ENCODE assay signal across 1 cellular context in the genomic region with DNA sequence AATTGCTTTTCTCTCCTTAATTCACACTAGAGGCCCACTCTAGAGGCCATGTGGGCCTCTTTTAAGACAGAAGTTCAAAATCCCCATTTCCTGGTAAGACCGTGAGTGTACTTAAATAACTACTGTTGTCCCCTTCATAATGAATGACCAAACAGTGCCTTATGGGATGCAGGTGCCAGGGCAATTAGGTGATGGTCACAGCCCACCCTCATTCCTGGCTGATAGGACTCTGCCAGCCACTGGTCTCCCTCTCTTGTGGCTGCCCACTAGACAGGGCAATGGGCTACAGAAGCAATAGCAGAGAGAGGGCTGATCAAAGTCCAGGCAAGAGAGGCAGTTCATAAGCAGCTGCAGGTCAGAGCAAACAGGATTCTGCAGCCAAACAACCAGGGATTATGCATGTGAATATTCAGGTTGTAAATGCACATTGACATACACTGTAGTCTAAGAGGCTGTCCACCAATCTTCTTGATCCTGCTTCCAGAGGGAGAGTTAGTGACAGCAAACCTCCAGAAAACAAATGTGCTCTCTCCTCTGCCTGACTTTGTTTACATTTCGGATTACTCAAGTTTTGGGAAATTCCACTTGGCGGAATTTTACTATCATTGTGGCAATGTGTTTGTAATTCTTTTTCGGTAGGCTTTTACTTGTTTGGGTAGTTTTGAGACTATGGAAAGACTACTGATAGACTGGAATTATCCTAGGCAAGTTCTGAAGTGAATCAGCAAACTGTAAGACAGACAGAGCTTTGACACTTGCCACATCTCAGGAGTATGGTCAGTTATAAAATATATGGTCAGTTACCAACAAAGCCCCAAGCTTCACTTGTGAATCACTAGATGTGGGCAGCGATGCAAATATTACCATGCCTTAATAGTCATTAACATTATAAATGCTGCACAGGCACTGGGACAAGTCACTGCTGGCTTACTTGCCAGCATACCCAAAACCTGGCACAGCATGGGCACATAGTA.
TF ChIP-seq lines count a peak whose summit lies in the region.

No MANE protein-coding gene starts in this region.

TF ChIP-seq in HepG2, 621 proteins besides CTCF, POLR2A, EP300 and RAD21 (continued from another document and continues in another):
- peak; percentile 57; the same call in 1 of the 2 replicates for TF ChIP-seq ZBED4 (CRISPR knock-in tag; IDR thresholded peaks at IDR 0.05; ENCODE audit: borderline replicate concordance)
- TF ChIP-seq SMC3 (IDR thresholded peaks at IDR 0.05; ENCODE audit: low read length), result peak; percentile 19; the same call in 1 of the 2 replicates
- TF ChIP-seq MYNN (CRISPR knock-in tag; IDR thresholded peaks at IDR 0.05; ENCODE audit: low read depth), result 0 out of 2 replicates have a peak, but pooled peaks have one; percentile 64
- TF ChIP-seq, protein P1, sequence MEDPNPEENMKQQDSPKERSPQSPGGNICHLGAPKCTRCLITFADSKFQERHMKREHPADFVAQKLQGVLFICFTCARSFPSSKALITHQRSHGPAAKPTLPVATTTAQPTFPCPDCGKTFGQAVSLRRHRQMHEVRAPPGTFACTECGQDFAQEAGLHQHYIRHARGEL (CRISPR knock-in tag; IDR thresholded peaks at IDR 0.05), result no peak
- TF ChIP-seq ZNF350 (CRISPR knock-in tag; IDR thresholded peaks at IDR 0.05; ENCODE audit: borderline replicate concordance, low read depth), result peak; percentile 84; the same call in 1 of the 2 replicates
- TF ChIP-seq, protein P2, sequence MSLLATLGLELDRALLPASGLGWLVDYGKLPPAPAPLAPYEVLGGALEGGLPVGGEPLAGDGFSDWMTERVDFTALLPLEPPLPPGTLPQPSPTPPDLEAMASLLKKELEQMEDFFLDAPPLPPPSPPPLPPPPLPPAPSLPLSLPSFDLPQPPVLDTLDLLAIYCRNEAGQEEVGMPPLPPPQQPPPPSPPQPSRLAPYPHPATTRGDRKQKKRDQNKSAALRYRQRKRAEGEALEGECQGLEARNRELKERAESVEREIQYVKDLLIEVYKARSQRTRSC (CRISPR knock-in tag; IDR thresholded peaks at IDR 0.05; ENCODE audit: low read depth), result no peak
- TF ChIP-seq TAF1 (CRISPR knock-in tag; IDR thresholded peaks at IDR 0.05), result peak; percentile 64; the same call in 1 of the 2 replicates
- TF ChIP-seq ZNF12 (CRISPR knock-in tag; IDR thresholded peaks at IDR 0.05), result peak; percentile 70
- TF ChIP-seq ESRRA (CRISPR knock-in tag; IDR thresholded peaks at IDR 0.05; ENCODE audit: low read depth), result no peak
- no peak for TF ChIP-seq HNRNPK (IDR thresholded peaks at IDR 0.05; ENCODE audit: low read depth, low read length, poor library complexity, severe bottlenecking)
- no peak for TF ChIP-seq SETDB1 (CRISPR knock-in tag; IDR thresholded peaks at IDR 0.05; ENCODE audit: borderline replicate concordance)
- no peak for TF ChIP-seq NFYB (CRISPR knock-in tag; IDR thresholded peaks at IDR 0.05)
- TF ChIP-seq SNAI1 (CRISPR knock-in tag; IDR thresholded peaks at IDR 0.05; ENCODE audit: borderline replicate concordance), result no peak
- no peak for TF ChIP-seq ARNT (IDR thresholded peaks at IDR 0.05)
- 0 out of 2 replicates have a peak, but pooled peaks have one; percentile 26 for TF ChIP-seq TFDP2 (CRISPR knock-in tag; IDR thresholded peaks at IDR 0.05)
- TF ChIP-seq ARNTL (CRISPR knock-in tag; IDR thresholded peaks at IDR 0.05), result peak; percentile 47; the same call in 1 of the 2 replicates
- TF ChIP-seq, protein P3, sequence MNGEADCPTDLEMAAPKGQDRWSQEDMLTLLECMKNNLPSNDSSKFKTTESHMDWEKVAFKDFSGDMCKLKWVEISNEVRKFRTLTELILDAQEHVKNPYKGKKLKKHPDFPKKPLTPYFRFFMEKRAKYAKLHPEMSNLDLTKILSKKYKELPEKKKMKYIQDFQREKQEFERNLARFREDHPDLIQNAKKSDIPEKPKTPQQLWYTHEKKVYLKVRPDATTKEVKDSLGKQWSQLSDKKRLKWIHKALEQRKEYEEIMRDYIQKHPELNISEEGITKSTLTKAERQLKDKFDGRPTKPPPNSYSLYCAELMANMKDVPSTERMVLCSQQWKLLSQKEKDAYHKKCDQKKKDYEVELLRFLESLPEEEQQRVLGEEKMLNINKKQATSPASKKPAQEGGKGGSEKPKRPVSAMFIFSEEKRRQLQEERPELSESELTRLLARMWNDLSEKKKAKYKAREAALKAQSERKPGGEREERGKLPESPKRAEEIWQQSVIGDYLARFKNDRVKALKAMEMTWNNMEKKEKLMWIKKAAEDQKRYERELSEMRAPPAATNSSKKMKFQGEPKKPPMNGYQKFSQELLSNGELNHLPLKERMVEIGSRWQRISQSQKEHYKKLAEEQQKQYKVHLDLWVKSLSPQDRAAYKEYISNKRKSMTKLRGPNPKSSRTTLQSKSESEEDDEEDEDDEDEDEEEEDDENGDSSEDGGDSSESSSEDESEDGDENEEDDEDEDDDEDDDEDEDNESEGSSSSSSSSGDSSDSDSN (CRISPR knock-in tag; IDR thresholded peaks at IDR 0.05), result no peak; the same call in 1 of the 2 replicates
- peak; percentile 86; the same call in 1 of the 2 replicates for TF ChIP-seq ZSCAN29 (CRISPR knock-in tag; conservative IDR thresholded peaks at IDR 0.05)
- no peak for TF ChIP-seq MLLT10 (CRISPR knock-in tag; IDR thresholded peaks at IDR 0.05)
- TF ChIP-seq TCF12 (IDR thresholded peaks at IDR 0.05), result no peak
- no peak for TF ChIP-seq TCF12 (CRISPR knock-in tag; IDR thresholded peaks at IDR 0.05)
- TF ChIP-seq, protein P4, sequence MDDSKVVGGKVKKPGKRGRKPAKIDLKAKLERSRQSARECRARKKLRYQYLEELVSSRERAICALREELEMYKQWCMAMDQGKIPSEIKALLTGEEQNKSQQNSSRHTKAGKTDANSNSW (CRISPR knock-in tag; IDR thresholded peaks at IDR 0.05; ENCODE audit: borderline replicate concordance), result no peak
- TF ChIP-seq ZNF30 (CRISPR knock-in tag; IDR thresholded peaks at IDR 0.05), result no peak
- peak; percentile 41 for TF ChIP-seq SIN3A (IDR thresholded peaks at IDR 0.05; ENCODE audit: borderline replicate concordance, low read depth, low read length)
- TF ChIP-seq ARID2 (CRISPR knock-in tag; IDR thresholded peaks at IDR 0.05; ENCODE audit: borderline replicate concordance), result no peak; the same call in 1 of the 2 replicates
- TF ChIP-seq, protein P5, sequence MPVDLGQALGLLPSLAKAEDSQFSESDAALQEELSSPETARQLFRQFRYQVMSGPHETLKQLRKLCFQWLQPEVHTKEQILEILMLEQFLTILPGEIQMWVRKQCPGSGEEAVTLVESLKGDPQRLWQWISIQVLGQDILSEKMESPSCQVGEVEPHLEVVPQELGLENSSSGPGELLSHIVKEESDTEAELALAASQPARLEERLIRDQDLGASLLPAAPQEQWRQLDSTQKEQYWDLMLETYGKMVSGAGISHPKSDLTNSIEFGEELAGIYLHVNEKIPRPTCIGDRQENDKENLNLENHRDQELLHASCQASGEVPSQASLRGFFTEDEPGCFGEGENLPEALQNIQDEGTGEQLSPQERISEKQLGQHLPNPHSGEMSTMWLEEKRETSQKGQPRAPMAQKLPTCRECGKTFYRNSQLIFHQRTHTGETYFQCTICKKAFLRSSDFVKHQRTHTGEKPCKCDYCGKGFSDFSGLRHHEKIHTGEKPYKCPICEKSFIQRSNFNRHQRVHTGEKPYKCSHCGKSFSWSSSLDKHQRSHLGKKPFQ (CRISPR knock-in tag; IDR thresholded peaks at IDR 0.05; ENCODE audit: insufficient replicate concordance), result no peak
- TF ChIP-seq, protein P6, sequence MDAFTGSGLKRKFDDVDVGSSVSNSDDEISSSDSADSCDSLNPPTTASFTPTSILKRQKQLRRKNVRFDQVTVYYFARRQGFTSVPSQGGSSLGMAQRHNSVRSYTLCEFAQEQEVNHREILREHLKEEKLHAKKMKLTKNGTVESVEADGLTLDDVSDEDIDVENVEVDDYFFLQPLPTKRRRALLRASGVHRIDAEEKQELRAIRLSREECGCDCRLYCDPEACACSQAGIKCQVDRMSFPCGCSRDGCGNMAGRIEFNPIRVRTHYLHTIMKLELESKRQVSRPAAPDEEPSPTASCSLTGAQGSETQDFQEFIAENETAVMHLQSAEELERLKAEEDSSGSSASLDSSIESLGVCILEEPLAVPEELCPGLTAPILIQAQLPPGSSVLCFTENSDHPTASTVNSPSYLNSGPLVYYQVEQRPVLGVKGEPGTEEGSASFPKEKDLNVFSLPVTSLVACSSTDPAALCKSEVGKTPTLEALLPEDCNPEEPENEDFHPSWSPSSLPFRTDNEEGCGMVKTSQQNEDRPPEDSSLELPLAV (CRISPR knock-in tag; conservative IDR thresholded peaks at IDR 0.05; ENCODE audit: low read depth), result no peak
- TF ChIP-seq, protein P7, sequence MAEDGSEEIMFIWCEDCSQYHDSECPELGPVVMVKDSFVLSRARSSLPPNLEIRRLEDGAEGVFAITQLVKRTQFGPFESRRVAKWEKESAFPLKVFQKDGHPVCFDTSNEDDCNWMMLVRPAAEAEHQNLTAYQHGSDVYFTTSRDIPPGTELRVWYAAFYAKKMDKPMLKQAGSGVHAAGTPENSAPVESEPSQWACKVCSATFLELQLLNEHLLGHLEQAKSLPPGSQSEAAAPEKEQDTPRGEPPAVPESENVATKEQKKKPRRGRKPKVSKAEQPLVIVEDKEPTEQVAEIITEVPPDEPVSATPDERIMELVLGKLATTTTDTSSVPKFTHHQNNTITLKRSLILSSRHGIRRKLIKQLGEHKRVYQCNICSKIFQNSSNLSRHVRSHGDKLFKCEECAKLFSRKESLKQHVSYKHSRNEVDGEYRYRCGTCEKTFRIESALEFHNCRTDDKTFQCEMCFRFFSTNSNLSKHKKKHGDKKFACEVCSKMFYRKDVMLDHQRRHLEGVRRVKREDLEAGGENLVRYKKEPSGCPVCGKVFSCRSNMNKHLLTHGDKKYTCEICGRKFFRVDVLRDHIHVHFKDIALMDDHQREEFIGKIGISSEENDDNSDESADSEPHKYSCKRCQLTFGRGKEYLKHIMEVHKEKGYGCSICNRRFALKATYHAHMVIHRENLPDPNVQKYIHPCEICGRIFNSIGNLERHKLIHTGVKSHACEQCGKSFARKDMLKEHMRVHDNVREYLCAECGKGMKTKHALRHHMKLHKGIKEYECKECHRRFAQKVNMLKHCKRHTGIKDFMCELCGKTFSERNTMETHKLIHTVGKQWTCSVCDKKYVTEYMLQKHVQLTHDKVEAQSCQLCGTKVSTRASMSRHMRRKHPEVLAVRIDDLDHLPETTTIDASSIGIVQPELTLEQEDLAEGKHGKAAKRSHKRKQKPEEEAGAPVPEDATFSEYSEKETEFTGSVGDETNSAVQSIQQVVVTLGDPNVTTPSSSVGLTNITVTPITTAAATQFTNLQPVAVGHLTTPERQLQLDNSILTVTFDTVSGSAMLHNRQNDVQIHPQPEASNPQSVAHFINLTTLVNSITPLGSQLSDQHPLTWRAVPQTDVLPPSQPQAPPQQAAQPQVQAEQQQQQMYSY (CRISPR knock-in tag; IDR thresholded peaks at IDR 0.05), result 0 out of 2 replicates have a peak, but pooled peaks have one; percentile 36
- peak; percentile 64; the same call in 1 of the 2 replicates for TF ChIP-seq ZNF44 (CRISPR knock-in tag; IDR thresholded peaks at IDR 0.05)
- no peak for TF ChIP-seq PCBP1 (IDR thresholded peaks at IDR 0.05; ENCODE audit: borderline replicate concordance, low read depth, low read length)
- no peak for TF ChIP-seq ZNF766 (CRISPR knock-in tag; IDR thresholded peaks at IDR 0.05; ENCODE audit: borderline replicate concordance)
- no peak for TF ChIP-seq TCF7L2 (IDR thresholded peaks at IDR 0.05; ENCODE audit: low read depth, low read length)
- TF ChIP-seq KLF12 (CRISPR knock-in tag; IDR thresholded peaks at IDR 0.05; ENCODE audit: borderline replicate concordance), result 0 out of 2 replicates have a peak, but pooled peaks have one; percentile 52
- TF ChIP-seq, protein P8, sequence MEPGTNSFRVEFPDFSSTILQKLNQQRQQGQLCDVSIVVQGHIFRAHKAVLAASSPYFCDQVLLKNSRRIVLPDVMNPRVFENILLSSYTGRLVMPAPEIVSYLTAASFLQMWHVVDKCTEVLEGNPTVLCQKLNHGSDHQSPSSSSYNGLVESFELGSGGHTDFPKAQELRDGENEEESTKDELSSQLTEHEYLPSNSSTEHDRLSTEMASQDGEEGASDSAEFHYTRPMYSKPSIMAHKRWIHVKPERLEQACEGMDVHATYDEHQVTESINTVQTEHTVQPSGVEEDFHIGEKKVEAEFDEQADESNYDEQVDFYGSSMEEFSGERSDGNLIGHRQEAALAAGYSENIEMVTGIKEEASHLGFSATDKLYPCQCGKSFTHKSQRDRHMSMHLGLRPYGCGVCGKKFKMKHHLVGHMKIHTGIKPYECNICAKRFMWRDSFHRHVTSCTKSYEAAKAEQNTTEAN (CRISPR knock-in tag; conservative IDR thresholded peaks at IDR 0.05), result peak; percentile 65
- peak; percentile 42; the same call in 1 of the 2 replicates for TF ChIP-seq ZNF878 (CRISPR knock-in tag; IDR thresholded peaks at IDR 0.05)
- TF ChIP-seq HDAC6 (IDR thresholded peaks at IDR 0.05; ENCODE audit: low read depth, low read length), result 0 out of 2 replicates have a peak, but pooled peaks have one; percentile 25
- no peak; the same call in 1 of the 2 replicates for TF ChIP-seq ZNF232 (CRISPR knock-in tag; IDR thresholded peaks at IDR 0.05; ENCODE audit: borderline replicate concordance)
- TF ChIP-seq KAT2B (IDR thresholded peaks at IDR 0.05; ENCODE audit: borderline replicate concordance, low read depth, low read length), result no peak
